Comparison of ENCODE assay signal across 11 cellular contexts in the genomic region with DNA sequence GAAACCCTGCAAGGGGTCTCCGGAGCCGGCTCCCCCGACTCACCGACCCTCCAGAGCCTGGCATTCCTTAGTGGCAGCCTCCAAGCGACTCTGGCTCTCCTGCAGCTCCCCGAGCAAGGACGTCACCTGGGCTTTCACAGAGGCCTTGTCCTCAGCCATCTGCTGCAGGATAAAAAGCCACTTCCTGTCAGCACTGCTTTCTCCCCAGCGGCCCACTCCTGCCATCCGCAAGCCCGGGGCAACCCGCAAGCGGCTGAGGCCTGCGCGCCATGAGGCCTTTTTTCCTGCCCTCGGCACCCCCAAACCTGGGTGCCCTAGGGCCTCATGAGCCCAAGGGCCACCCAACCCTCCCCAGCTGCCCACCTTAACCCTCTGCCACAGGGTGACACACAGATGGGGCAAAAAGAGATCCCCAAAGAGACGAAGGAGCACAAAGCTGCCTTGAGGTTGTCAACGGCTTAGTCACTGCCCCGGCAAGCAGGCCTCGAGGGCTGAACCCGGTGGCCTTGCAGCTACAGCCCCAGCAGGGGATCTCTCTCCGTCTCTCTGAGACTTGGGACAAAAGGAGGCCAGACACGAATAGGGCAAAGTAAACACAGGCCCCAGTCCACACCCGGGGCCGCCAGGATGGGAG. TPM values are rescaled to one million over a fixed set of nuclear protein-coding genes. Genes with fewer than 3 reads are reported as not detected.
"Had no signal": no experiment of that assay in that cellular context is flagged by ENCODE, and none has a peak within 500 bp of the region (broad histone marks: within the 10 kb centered on the region; RNA-seq: fewer than 3 reads in every experiment).

No MANE protein-coding gene starts in this region.

RNA-seq across cellular contexts. Expression of a gene that starts 7.5 kb away (rescaled TPM):
- total RNA-seq: activated CD4-positive, alpha-beta memory T cell treated with anti-CD3 and anti-CD28 coated beads for 36 hours; activated CD4-positive, alpha-beta T cell treated with anti-CD3 and anti-CD28 coated beads, Interleukin-2, amount 10 ng/mL, durations not matched to agents 7 days and 5 days; activated naive CD4-positive, alpha-beta T cell treated with anti-CD3 and anti-CD28 coated beads for 36 hours; aorta; breast epithelium; LHCN-M2; M059J; PC-3; SJSA1; WTC11 had no signal

RNA-seq across cellular contexts. Expression of a gene that starts 26.8 kb away (rescaled TPM):
- total RNA-seq: activated CD4-positive, alpha-beta memory T cell treated with anti-CD3 and anti-CD28 coated beads for 36 hours; activated CD4-positive, alpha-beta T cell treated with anti-CD3 and anti-CD28 coated beads, Interleukin-2, amount 10 ng/mL, durations not matched to agents 7 days and 5 days; activated naive CD4-positive, alpha-beta T cell treated with anti-CD3 and anti-CD28 coated beads for 36 hours; activated naive CD8-positive, alpha-beta T cell treated with anti-CD3 and anti-CD28 coated beads for 36 hours; aorta; LHCN-M2; M059J; PC-3; SJSA1; WTC11 had no signal
- polyA plus RNA-seq: aorta had no signal
